Comparison of ENCODE assay signal across 34 cellular contexts in the genomic region with DNA sequence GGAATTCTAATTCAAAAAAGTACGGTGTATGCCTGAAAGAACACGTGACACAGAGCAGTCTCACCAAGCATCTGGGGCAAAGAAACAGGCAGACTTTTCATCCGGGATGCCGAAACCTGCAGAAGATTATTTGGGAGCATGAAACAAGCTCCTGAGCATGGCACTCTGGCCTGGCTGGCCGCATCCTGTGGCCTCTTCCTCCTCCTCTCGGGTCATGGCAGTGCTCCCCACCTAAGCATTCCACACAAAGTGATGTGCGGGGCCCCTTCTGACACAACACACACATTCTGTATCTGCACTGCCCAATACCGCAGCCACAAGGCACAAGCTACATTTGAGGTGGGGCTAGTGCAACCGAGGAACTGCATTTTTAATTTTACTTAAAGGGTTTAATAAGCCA.
A peak's percentile ranks its signal among the peaks of the same experiment; 100 is the strongest.
DNase-seq lines count a peak whose midpoint lies in the region; ATAC-seq, FAIRE-seq and TF ChIP-seq lines count a peak whose summit lies in the region.
"Had no signal": no experiment of that assay in that cellular context is flagged by ENCODE, and none has a peak within 500 bp of the region (broad histone marks: within the 10 kb centered on the region; RNA-seq: fewer than 3 reads in every experiment).

No MANE protein-coding gene starts in this region.

- H3K27me3 ChIP-seq in HepG2 (ENCODE audit: control insufficient read depth in 1 of 2, insufficient read depth in 2 of 2, low read length in 2 of 2) (no peaks in the 10 kb centered on the region), right lobe of liver (no peaks in the 10 kb centered on the region), H1 (replicated peaks in 1 of 4; ENCODE audit: control insufficient read depth in 3 of 4, extremely low read depth in 1 of 4, insufficient read depth in 3 of 4, low read length in 3 of 4) (no peaks in the 10 kb centered on the region)
- H3K27me3 ChIP-seq: BE2C; BLaER1; BLaER1 treated with 17β-estradiol and CSF1 and Interleukin-3, amounts not matched to agents 10 nM and 100 nM had no signal

- no peak overlapping the region for H3K14ac ChIP-seq in H1 (ENCODE audit: insufficient read length)

- POLR2A ChIA-PET in HepG2 (lab: Yijun Ruan, JAX) (no interaction called here), H1 (lab: Charles Lee; ENCODE audit: partially characterized antibody) (no interaction called here)

- no peak overlapping the region for H3K4ac ChIP-seq in H1 (replicated peaks; ENCODE audit: insufficient read length, low read depth, low read length)

- WGBS in HepG2 (ENCODE audit: low lambda C conversion rate), result 96% methylated on average over 9 of the region's 9 CpGs
- WGBS in right lobe of liver (ENCODE audit: insufficient coverage, low coverage, low lambda C conversion rate, missing lambda C conversion rate), result 94% methylated on average over 4 of the region's 9 CpGs
- 94% methylated on average over 9 of the region's 9 CpGs; no CpG with 5 or more reads in 1 of the 2 experiments for WGBS in H1 (ENCODE audit: extremely low coverage in 1 of 2, insufficient coverage in 1 of 2, insufficient read length in 1 of 2, insufficient replicate concordance in 2 of 2, low coverage in 1 of 2, low lambda C conversion rate in 2 of 2, missing lambda C conversion rate in 1 of 2), 2 experiments

- no peaks in the 10 kb centered on the region for H3K23me2 ChIP-seq in H1 (ENCODE audit: low read depth, low read length)

- H4K8ac ChIP-seq in H1 (ENCODE audit: extremely low read depth, insufficient read depth, low read length), result peak overlapping the region; percentile 57; the same call in 1 of the 2 replicates

- H3K9ac ChIP-seq in HepG2 (ENCODE audit: insufficient read depth, low read depth, low read length), result no peak overlapping the region
- no peak overlapping the region for H3K9ac ChIP-seq in H1 (replicated peaks in 1 of 4; ENCODE audit: extremely low read depth in 1 of 4, low read depth in 3 of 4, low read length in 3 of 4)
- H3K9ac ChIP-seq: BLaER1; BLaER1 treated with 17β-estradiol and CSF1 and Interleukin-3, amounts not matched to agents 10 nM and 100 nM had no signal

- BruUV-seq in HepG2 (replicated peaks; lab: Mats Ljungman, UMichigan), result no TSS peak

- H4K5ac ChIP-seq in H1 (ENCODE audit: insufficient read length, low read depth, low read length), result no peak overlapping the region

- no peak overlapping the region for H4K91ac ChIP-seq in H1 (replicated peaks; ENCODE audit: insufficient read length, low read length)

- no peak overlapping the region for H3K23ac ChIP-seq in H1 (ENCODE audit: insufficient read length)

- no peak overlapping the region for H2AK5ac ChIP-seq in H1 (ENCODE audit: low read depth, low read length)

- CTCF ChIA-PET in HepG2 (lab: Yijun Ruan, JAX; ENCODE audit: low intra/inter-chr PET ratio, low total read pairs), result no interaction called here
- CTCF ChIA-PET in H1 (lab: Charles Lee; ENCODE audit: partially characterized antibody), result interaction anchor here (0.6 to 1.6 kb wide), 3 partner anchors 20 to 604 kb away, joined by 3 to 5 read pairs (median 4); no protein-coding TSS in a partner anchor

- TF ChIP-seq POLR2A in HepG2 (IDR thresholded peaks at IDR 0.05; ENCODE audit: insufficient read depth in 1 of 2, low read depth in 2 of 2, low read length in 2 of 2), result no peak
- TF ChIP-seq POLR2A in right lobe of liver (IDR thresholded peaks at IDR 0.05), result no peak
- no peak for TF ChIP-seq POLR2A in H1 (IDR thresholded peaks at IDR 0.05; ENCODE audit: control extremely low read depth in 1 of 2, low read depth in 2 of 2, low read length in 2 of 2)

- H4K20me1 ChIP-seq in HepG2 (ENCODE audit: insufficient read depth, low read length), result no peaks in the 10 kb centered on the region
- H4K20me1 ChIP-seq in H1 (replicated peaks in 1 of 2; ENCODE audit: control insufficient read depth in 1 of 2, insufficient read depth in 2 of 2, low read length in 2 of 2), result no peaks in the 10 kb centered on the region
- H4K20me1 ChIP-seq: BLaER1; BLaER1 treated with 17β-estradiol and CSF1 and Interleukin-3, amounts not matched to agents 10 nM and 100 nM had no signal

- no peak overlapping the region for H3K18ac ChIP-seq in H1 (ENCODE audit: extremely low read depth, low read length)

- H3K79me2 ChIP-seq in HepG2 (ENCODE audit: insufficient read depth, low read length), result no peaks in the 10 kb centered on the region
- no peaks in the 10 kb centered on the region for H3K79me2 ChIP-seq in H1 (ENCODE audit: control insufficient read depth in 1 of 2, insufficient read depth in 2 of 2, low read length in 2 of 2)

- H3K4me3 ChIP-seq in HepG2 (replicated peaks in 1 of 3; ENCODE audit: insufficient read depth in 1 of 3, low read depth in 2 of 3, low read length in 3 of 3), result no peak overlapping the region
- H3K4me3 ChIP-seq in right lobe of liver, result no peak overlapping the region
- no peak overlapping the region for H3K4me3 ChIP-seq in H1 (ENCODE audit: extremely low read depth in 1 of 4, insufficient read depth in 2 of 4, low read depth in 3 of 4, low read length in 4 of 4)
- H3K4me3 ChIP-seq: A549; BLaER1; BLaER1 treated with 17β-estradiol and CSF1 and Interleukin-3, amounts not matched to agents 10 nM and 100 nM had no signal

- TF ChIP-seq RAD21 in HepG2 (CRISPR knock-in tag; IDR thresholded peaks at IDR 0.05) (no peak), H1 (IDR thresholded peaks at IDR 0.05 in 1 of 2, conservative IDR thresholded peaks at IDR 0.05 in 1 of 2; ENCODE audit: low read depth in 2 of 2, low read length in 2 of 2) (no peak)

- H3K56ac ChIP-seq in H1 (replicated peaks; ENCODE audit: insufficient read length, low read depth, low read length), result no peak overlapping the region

- H3K4me2 ChIP-seq in HepG2 (ENCODE audit: low read depth, low read length), result no peak overlapping the region
- no peak overlapping the region for H3K4me2 ChIP-seq in H1 (ENCODE audit: insufficient read depth in 1 of 2, low read depth in 2 of 2, low read length in 2 of 2)
- H3K4me2 ChIP-seq: A549; BLaER1; BLaER1 treated with 17β-estradiol and CSF1 and Interleukin-3, amounts not matched to agents 10 nM and 100 nM had no signal

- no peak for FAIRE-seq in HepG2 (lab: Jason Lieb, UNC)
- FAIRE-seq in H1 (lab: Jason Lieb, UNC), result no peak
- FAIRE-seq: A204.1, A549, D721Med, G401.6 had no signal

- DNase-seq in HepG2 (ENCODE audit: low spot score) (no peak), right lobe of liver (no peak), H1 (ENCODE audit: low read depth in 1 of 2, low spot score in 2 of 2) (no peak), A172 (ENCODE audit: low spot score) (no peak), EL (no peak), NCI-H510A (lab: John Stamatoyannopoulos, UW) (no peak)
- DNase-seq: 8988T; ACHN; AML-193; BE2C; C1 segment of cervical spinal cord; Caco-2; Calu3; CD4-positive, alpha-beta memory T cell; CD4-positive, alpha-beta T cell; CD4-positive, CD25-positive, alpha-beta regulatory T cell; CD8-positive, alpha-beta memory T cell; CD8-positive, alpha-beta T cell; COR-L47; DMS 273 treated with DMSO at 0.1 percent for 48 hours; DMS153; DMS53; DMS79; DMS79 treated with DMSO at 0.1 percent for 48 hours; DND-41 had no signal

- TF ChIP-seq CTCF in HepG2 (CRISPR knock-in tag; IDR thresholded peaks at IDR 0.05), result no peak
- TF ChIP-seq CTCF in right lobe of liver (IDR thresholded peaks at IDR 0.05), result no peak
- TF ChIP-seq CTCF in C4-2B (conservative IDR thresholded peaks at IDR 0.05), result no peak
- no peak for TF ChIP-seq CTCF in VCaP (conservative IDR thresholded peaks at IDR 0.05)
- no peak for TF ChIP-seq CTCF in H1 (IDR thresholded peaks at IDR 0.05; ENCODE audit: control extremely low read depth in 1 of 3, insufficient read depth in 1 of 3, low read depth in 1 of 3, low read length in 3 of 3)

- H2BK20ac ChIP-seq in H1 (ENCODE audit: low read length), result no peak overlapping the region

- ATAC-seq in HepG2, result no peak
- ATAC-seq in right lobe of liver, result no peak
- ATAC-seq: A549; CD8-positive, alpha-beta T cell had no signal

- no peak overlapping the region for H2AFZ ChIP-seq in HepG2 (ENCODE audit: low read length)
- no peak overlapping the region for H2AFZ ChIP-seq in H1 (ENCODE audit: low read length)

- peaks cover 0 to 12% of the 10 kb centered on the region in 2 experiments; a peak in 4 of 5 replicates for H3K36me3 ChIP-seq in HepG2 (replicated peaks in 1 of 2; ENCODE audit: control insufficient read depth in 1 of 2, insufficient read depth in 2 of 2, low read length in 2 of 2)
- peaks cover 0 to 11% (median 0%) of the 10 kb centered on the region in 4 donors for H3K36me3 ChIP-seq in right lobe of liver
- H3K36me3 ChIP-seq in H1 (ENCODE audit: control insufficient read depth in 2 of 4, insufficient read depth in 4 of 4, low read length in 3 of 4), result no peaks in the 10 kb centered on the region
- H3K36me3 ChIP-seq: BE2C had no signal

- no peak for TF ChIP-seq EP300 in HepG2 (IDR thresholded peaks at IDR 0.05; ENCODE audit: low read depth in 2 of 2, low read length in 2 of 2)
- TF ChIP-seq EP300 in HepG2 (CRISPR knock-in tag; IDR thresholded peaks at IDR 0.05; ENCODE audit: borderline replicate concordance), result no peak
- no peak for TF ChIP-seq EP300 in H1 (IDR thresholded peaks at IDR 0.05; ENCODE audit: borderline replicate concordance in 1 of 2, low read depth in 2 of 2, low read length in 2 of 2)

- in situ Hi-C loops in HepG2 (cut with HindIII; ENCODE audit: extremely low pct_ligation_motif_present, low pct_unique_long_range_greater_than_20kb), result no loop called here

- no peak overlapping the region for H2BK5ac ChIP-seq in H1 (ENCODE audit: low read depth, low read length)

- intact Hi-C loops in HepG2 (cut with micrococcal nuclease; ENCODE audit: unreplicated experiment) (no loop called here), right lobe of liver (cut with DNase I) (no loop called here)

- H3K9me3 ChIP-seq in HepG2 (ENCODE audit: low read length), result no peaks in the 10 kb centered on the region
- H3K9me3 ChIP-seq in right lobe of liver, result no peaks in the 10 kb centered on the region
- no peaks in the 10 kb centered on the region for H3K9me3 ChIP-seq in H1 (ENCODE audit: insufficient read depth in 2 of 2, low read depth in 1 of 2, low read length in 1 of 2)
- H3K9me3 ChIP-seq: A549; BE2C; BLaER1; BLaER1 treated with 17β-estradiol and CSF1 and Interleukin-3, amounts not matched to agents 10 nM and 100 nM; Caco-2 had no signal

- no peak overlapping the region for H2BK15ac ChIP-seq in H1 (ENCODE audit: low read length)

- H3K79me1 ChIP-seq in H1 (ENCODE audit: low read depth, low read length), result no peaks in the 10 kb centered on the region

- H3K4me1 ChIP-seq in HepG2 (ENCODE audit: insufficient read depth, low read length) (0 out of 2 replicates have a peak, but pooled peaks cover under 1% of the 10 kb centered on the region), right lobe of liver (no peaks in the 10 kb centered on the region), H1 (replicated peaks in 1 of 4; ENCODE audit: control insufficient read depth in 3 of 4, insufficient read depth in 4 of 4, low read length in 3 of 4) (no peaks in the 10 kb centered on the region; a peak in 1 of 7 replicates)
- H3K4me1 ChIP-seq: A549, BE2C, BLaER1, Caco-2 had no signal

- H2BK120ac ChIP-seq in H1 (replicated peaks; ENCODE audit: low read depth, low read length), result no peak overlapping the region

- no peak overlapping the region for H2BK12ac ChIP-seq in H1 (ENCODE audit: low read depth, low read length)

- H3K27ac ChIP-seq in HepG2 (ENCODE audit: extremely low read length, insufficient read depth, low read length), result no peak overlapping the region
- H3K27ac ChIP-seq in right lobe of liver, result no peak overlapping the region
- peak overlapping the region; percentile 29; the same call in 1 of the 2 replicates for H3K27ac ChIP-seq in C4-2B
- H3K27ac ChIP-seq in VCaP, result peak overlapping the region; percentile 27; the same call in 1 of the 2 replicates
- no peak overlapping the region for H3K27ac ChIP-seq in H1 (ENCODE audit: low read depth, low read length)
- H3K27ac ChIP-seq: 22Rv1; A549; BLaER1; BLaER1 treated with 17β-estradiol and CSF1 and Interleukin-3, amounts not matched to agents 10 nM and 100 nM had no signal

Comparison
In these comparisons a context has a peak if more than half of its experiments do, and no peak if none do; other contexts are left out.
1. H3K27ac ChIP-seq: peak in C4-2B (single experiment) and VCaP (single experiment); none in HepG2 (single experiment), right lobe of liver (0 of 3) and H1 (single experiment).